Comparison of ENCODE assay signal across 1 cellular context in the genomic region with DNA sequence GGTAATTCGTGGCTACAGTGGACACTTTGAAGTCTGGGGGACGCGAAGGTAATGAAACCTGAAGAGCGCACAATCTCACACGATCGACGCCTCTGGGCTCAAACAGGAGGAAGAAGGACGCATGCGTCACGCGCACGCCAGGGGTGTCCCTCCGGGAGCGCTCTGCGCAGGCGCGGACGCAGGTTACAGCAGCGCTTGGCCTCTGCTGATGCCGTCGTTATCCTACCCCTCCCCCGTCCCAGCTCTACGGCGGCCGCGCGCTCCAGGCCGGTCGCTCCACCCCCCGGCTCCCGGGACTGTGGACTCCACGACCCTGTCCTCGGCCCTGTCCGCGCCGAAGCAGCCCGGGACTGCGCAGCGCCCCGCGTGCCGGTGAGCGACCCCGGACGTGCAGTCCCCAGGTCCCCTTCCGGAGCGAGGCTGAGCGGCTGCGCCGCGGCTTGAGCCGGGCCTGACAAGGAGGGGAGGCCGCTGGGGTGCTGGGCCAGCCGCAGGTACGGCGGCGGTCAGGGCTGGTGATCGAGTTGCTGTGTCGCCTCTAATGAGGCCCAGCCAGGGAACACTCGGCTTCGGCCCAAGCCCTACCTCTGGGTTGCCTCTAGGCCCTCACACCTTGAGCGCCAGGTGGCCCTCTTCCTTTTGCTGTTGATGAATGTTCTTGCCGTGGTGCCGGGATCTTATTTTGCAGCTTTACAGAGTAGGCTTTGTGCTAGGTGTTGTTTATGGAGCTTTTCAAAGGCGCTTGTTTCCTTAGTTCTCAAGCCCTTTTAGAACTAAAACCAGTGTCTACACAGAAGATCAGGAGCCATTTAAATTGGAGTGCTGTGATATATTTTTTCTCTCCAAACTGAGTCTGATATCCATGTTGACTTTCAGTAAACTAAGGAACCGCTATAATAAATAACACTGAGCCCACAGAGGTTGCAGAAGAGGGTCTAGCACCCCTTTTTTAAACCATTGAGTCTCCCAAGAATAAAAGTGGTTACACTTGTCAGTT.
TF ChIP-seq lines count a peak whose summit lies in the region.

TSS of gene TMEM106B (plus strand) at position 241 of the 997 bp plus-strand sequence. CDS start 3,517 bp downstream, outside the sequence.

TF ChIP-seq in K562, 482 proteins besides CTCF, POLR2A, EP300 and RAD21 (continued from another document and continues in another):
- TF ChIP-seq ZBTB11 (CRISPR knock-in tag; IDR thresholded peaks at IDR 0.05) (peak in 1 of 3 experiments; percentile 71; a peak in 2 of 6 replicates), MED1 (CRISPR knock-in tag; IDR thresholded peaks at IDR 0.05; ENCODE audit: borderline replicate concordance) (no peak), NFE2 (IDR thresholded peaks at IDR 0.05; ENCODE audit: low read depth) (0 out of 2 replicates have a peak, but pooled peaks have one; percentile 25), FOXM1 (IDR thresholded peaks at IDR 0.05; ENCODE audit: low read depth) (no peak), FOXM1 (CRISPR knock-in tag; IDR thresholded peaks at IDR 0.05; ENCODE audit: low read depth) (no peak), POLR2H (tag; IDR thresholded peaks at IDR 0.05; ENCODE audit: low read depth) (peak; percentile 48; the same call in 1 of the 2 replicates), ZBTB7A (IDR thresholded peaks at IDR 0.05; ENCODE audit: borderline replicate concordance, control insufficient read depth, low read depth, low read length) (peak; percentile 83; the same call in 1 of the 2 replicates), MEF2D (tag; conservative IDR thresholded peaks at IDR 0.05; ENCODE audit: low read depth) (no peak), ZSCAN32 (CRISPR knock-in tag; IDR thresholded peaks at IDR 0.05) (0 out of 2 replicates have a peak, but pooled peaks have one; percentile 39), JUN (IDR thresholded peaks at IDR 0.05; ENCODE audit: borderline replicate concordance, low read depth, low read length) (no peak), JUN (CRISPR knock-in tag; IDR thresholded peaks at IDR 0.05; ENCODE audit: borderline replicate concordance) (no peak), XRCC4 (IDR thresholded peaks at IDR 0.05; ENCODE audit: extremely low read depth, insufficient read depth, insufficient read length) (no peak), PYGO2 (tag; IDR thresholded peaks at IDR 0.05) (no peak), SREBF1 (IDR thresholded peaks at IDR 0.05; ENCODE audit: borderline replicate concordance, low read depth, low read length) (no peak), LEF1 (IDR thresholded peaks at IDR 0.05) (no peak), ZNF583 (CRISPR knock-in tag; IDR thresholded peaks at IDR 0.05) (peak; percentile 34; the same call in 1 of the 2 replicates), ZNF121 (CRISPR knock-in tag; conservative IDR thresholded peaks at IDR 0.05) (no peak), PTTG1 (tag; IDR thresholded peaks at IDR 0.05; ENCODE audit: low read depth) (no peak), TAF15 (IDR thresholded peaks at IDR 0.05; ENCODE audit: low read depth, low read length) (no peak), ARID3B (CRISPR knock-in tag; IDR thresholded peaks at IDR 0.05; ENCODE audit: borderline replicate concordance) (no peak), ZBED1 (IDR thresholded peaks at IDR 0.05) (no peak; the same call in 1 of the 2 replicates), ATF7 (IDR thresholded peaks at IDR 0.05) (peak; percentile 75; the same call in 1 of the 2 replicates), DDX20 (tag; IDR thresholded peaks at IDR 0.05; ENCODE audit: low read depth) (no peak), RFX5 (IDR thresholded peaks at IDR 0.05; ENCODE audit: low read depth, low read length) (no peak), TCF7L2 (IDR thresholded peaks at IDR 0.05; ENCODE audit: low read depth, low read length) (no peak), IRF2 (CRISPR knock-in tag; IDR thresholded peaks at IDR 0.05) (no peak), WHSC1 (IDR thresholded peaks at IDR 0.05; ENCODE audit: low read length) (no peak), ZNF57 (CRISPR knock-in tag; IDR thresholded peaks at IDR 0.05) (no peak), ZBTB5 (IDR thresholded peaks at IDR 0.05) (no peak), ZNF77 (CRISPR knock-in tag; IDR thresholded peaks at IDR 0.05) (no peak), PHB2 (IDR thresholded peaks at IDR 0.05; ENCODE audit: low read depth) (no peak), THAP7 (CRISPR knock-in tag; IDR thresholded peaks at IDR 0.05) (peak; percentile 49; the same call in 1 of the 2 replicates), ZNF518B (CRISPR knock-in tag; IDR thresholded peaks at IDR 0.05) (no peak), SMAD3 (CRISPR knock-in tag; conservative IDR thresholded peaks at IDR 0.05) (no peak), ZNF143 (CRISPR knock-in tag; IDR thresholded peaks at IDR 0.05) (no peak), GTF2A2 (tag; IDR thresholded peaks at IDR 0.05) (no peak), USF1 (CRISPR knock-in tag; IDR thresholded peaks at IDR 0.05) (no peak), CBX8 (IDR thresholded peaks at IDR 0.05; ENCODE audit: borderline replicate concordance, extremely low read depth, low read depth, low read length, poor library complexity, severe bottlenecking) (no peak), ELF2 (CRISPR knock-in tag; IDR thresholded peaks at IDR 0.05) (no peak), SNIP1 (IDR thresholded peaks at IDR 0.05; ENCODE audit: low read depth) (no peak), TBL1XR1 (IDR thresholded peaks at IDR 0.05; ENCODE audit: low read length in 2 of 2) (0 out of 4 replicates have a peak, but pooled peaks of 1 of the 2 experiments have one; percentile 56), CHD2 (IDR thresholded peaks at IDR 0.05; ENCODE audit: low read depth, low read length) (peak; percentile 61; the same call in 1 of the 2 replicates), GTF2F1 (IDR thresholded peaks at IDR 0.05; ENCODE audit: low read depth, low read length) (no peak), GTF3C2 (IDR thresholded peaks at IDR 0.05; ENCODE audit: borderline replicate concordance, extremely low read depth, insufficient read length) (no peak), POLR2AphosphoS2 (IDR thresholded peaks at IDR 0.05; ENCODE audit: low read length) (no peak)
